ENCODE assay signal across 1 cellular context in genomic region chr6:69487688-69488087, GRCh38.
TF ChIP-seq lines count a peak whose summit lies in the region.

No MANE protein-coding gene starts in this region.

TF ChIP-seq in GM12878, 131 proteins besides CTCF, POLR2A, EP300 and RAD21 (continued from another document):
- TF ChIP-seq ZBTB4 (CRISPR knock-in tag; IDR thresholded peaks at IDR 0.05) (no peak), KDM1A (IDR thresholded peaks at IDR 0.05; ENCODE audit: borderline replicate concordance) (no peak), EGR1 (IDR thresholded peaks at IDR 0.05; ENCODE audit: borderline replicate concordance in 1 of 2, low read depth in 2 of 2, low read length in 2 of 2) (no peak), ZNF622 (IDR thresholded peaks at IDR 0.05) (no peak), ASH2L (IDR thresholded peaks at IDR 0.05; ENCODE audit: borderline replicate concordance, low read depth) (no peak), ELK1 (IDR thresholded peaks at IDR 0.05; ENCODE audit: low read depth, low read length) (no peak), ZZZ3 (IDR thresholded peaks at IDR 0.05; ENCODE audit: control insufficient read depth, insufficient read length, low read depth) (no peak)
